Comparison of ENCODE assay signal across 12 cellular contexts in the genomic region with DNA sequence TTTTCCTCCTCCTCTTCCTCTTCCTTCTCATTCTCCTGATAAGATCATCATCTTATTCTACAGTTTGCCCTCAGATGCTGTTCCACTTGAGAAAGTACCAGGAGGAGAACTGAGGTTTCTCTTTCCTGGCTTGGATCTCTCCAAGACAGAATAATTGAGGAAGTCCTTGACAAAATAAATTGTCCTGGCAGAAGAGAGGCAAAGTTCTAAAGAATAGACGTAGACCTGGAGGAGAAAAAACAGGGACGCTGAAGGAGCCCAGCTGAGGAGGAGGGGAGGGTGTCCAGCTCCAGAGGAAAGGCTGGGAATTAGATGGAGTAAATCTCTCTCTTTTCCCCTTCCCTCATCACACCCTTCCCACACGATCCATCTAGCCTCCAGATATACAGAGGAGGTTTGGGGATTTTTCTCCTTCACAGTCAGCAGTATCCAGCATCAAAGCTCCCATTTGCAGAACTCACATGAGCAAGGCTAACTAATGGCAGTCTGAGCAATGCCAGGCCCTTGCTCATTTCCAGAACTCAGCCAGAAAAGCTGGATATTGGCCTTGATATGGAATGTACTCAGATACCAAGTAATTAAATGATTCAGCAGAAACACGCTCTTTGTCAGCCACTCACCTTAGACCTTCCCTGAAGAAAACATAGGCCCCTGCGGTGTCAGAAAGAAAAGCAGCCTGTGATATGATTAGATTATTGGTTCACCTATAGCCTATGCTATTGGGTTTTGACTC. TPM values are rescaled to one million over a fixed set of nuclear protein-coding genes. Genes with fewer than 3 reads are reported as not detected.
DNase-seq lines count a peak whose midpoint lies in the region; ATAC-seq and TF ChIP-seq lines count a peak whose summit lies in the region.
"Had no signal": no experiment of that assay in that cellular context is flagged by ENCODE, and none has a peak within 500 bp of the region (broad histone marks: within the 10 kb centered on the region; RNA-seq: fewer than 3 reads in every experiment).

No MANE protein-coding gene starts in this region.

- in situ Hi-C loops in transverse colon (cut with MboI; ENCODE audit: low pct_ligation_motif_present in 1 of 4, low pct_unique_long_range_greater_than_20kb in 1 of 4, low sequenced_read_pairs in 3 of 4) = loop anchor here in 1 of 4 donors (25.0 kb wide), 1 partner anchor 499 kb away; no protein-coding TSS in a partner anchor

- H3K36me3 ChIP-seq in HUES64 (ENCODE audit: insufficient read depth, low read length) = no peaks in the 10 kb centered on the region
- no peaks in the 10 kb centered on the region for H3K36me3 ChIP-seq in iPS-20b (ENCODE audit: insufficient read depth, low read depth, low read length)
- no peaks in the 10 kb centered on the region for H3K36me3 ChIP-seq in transverse colon

- no peak overlapping the region for H3K4me3 ChIP-seq in HUES64 (ENCODE audit: low read length)
- H3K4me3 ChIP-seq in iPS-20b (ENCODE audit: low read length) = no peak overlapping the region
- H3K4me3 ChIP-seq in transverse colon = no peak overlapping the region

- H3K27ac ChIP-seq in HUES64 (ENCODE audit: low read depth, low read length) (peak overlapping the region; percentile 1; the same call in 1 of the 2 replicates), iPS-20b (ENCODE audit: low read length) (no peak overlapping the region), transverse colon (peak overlapping the region in 3 of 4 donors; percentile 16 to 31 (median 18))

- H3K27me3 ChIP-seq in HUES64 (ENCODE audit: insufficient read depth, low read length) (peaks cover 20% of the 10 kb centered on the region), iPS-20b (ENCODE audit: insufficient read depth, low read length) (peaks cover 20% of the 10 kb centered on the region), transverse colon (peaks cover under 1% of the 10 kb centered on the region)

- H3K9ac ChIP-seq in HUES64 (ENCODE audit: low read depth, low read length) (no peak overlapping the region), iPS-20b (ENCODE audit: low read depth, low read length) (peak overlapping the region; percentile 39; the same call in 1 of the 2 replicates)

- DNase-seq in astrocyte of the hippocampus (ENCODE audit: low read depth, low spot score) (peak; percentile 52), transverse colon (no peak)
- DNase-seq: activated CD4-positive, alpha-beta T cell treated with anti-CD3 and anti-CD28 coated beads for 1 hour; activated T-cell treated with anti-CD3 and anti-CD28 coated beads, Interleukin-2, amount 50 U/mL, for 48 hours; amygdala; Calu3; NCI-H1092 treated with DMSO at 0.1 percent for 48 hours had no signal

- intact Hi-C loops in transverse colon (cut with DNase I; ENCODE audit: low total_unique reads) = loop anchor here (10.0 kb wide), 1 partner anchor 506 kb away; no protein-coding TSS in a partner anchor

- H3K4me1 ChIP-seq in HUES64 (ENCODE audit: insufficient read depth, low read length) = peaks cover 55% of the 10 kb centered on the region
- peaks cover 44% of the 10 kb centered on the region for H3K4me1 ChIP-seq in iPS-20b (ENCODE audit: insufficient read depth, low read length)
- peaks cover 0 to 20% (median 14%) of the 10 kb centered on the region in 4 donors for H3K4me1 ChIP-seq in transverse colon

- WGBS in HUES64 = 80% methylated on average over 5 of the region's 5 CpGs
- 9 to 47% methylated on average over 3 to 5 of the region's 5 CpGs for WGBS in transverse colon (ENCODE audit: low coverage in 1 of 2), 2 donors

- H3K9me3 ChIP-seq in HUES64 (ENCODE audit: insufficient read depth, low read depth, low read length) = no peaks in the 10 kb centered on the region
- H3K9me3 ChIP-seq in iPS-20b (ENCODE audit: insufficient read depth, low read depth, low read length) = no peaks in the 10 kb centered on the region
- H3K9me3 ChIP-seq in transverse colon = no peaks in the 10 kb centered on the region

- no peak for ATAC-seq in HG03135 (IDR thresholded peaks at IDR 0.05; ENCODE audit: unreplicated experiment)
- ATAC-seq in GM18873 (IDR thresholded peaks at IDR 0.05; ENCODE audit: low FRiP score, unreplicated experiment) = no peak
- no peak for ATAC-seq in GM19324 (IDR thresholded peaks at IDR 0.05; ENCODE audit: low FRiP score, unreplicated experiment)

- no peak for TF ChIP-seq CTCF in transverse colon (IDR thresholded peaks at IDR 0.05)

- TF ChIP-seq POLR2A in transverse colon (IDR thresholded peaks at IDR 0.05) = no peak

- TF ChIP-seq EP300 in transverse colon (IDR thresholded peaks at IDR 0.05; ENCODE audit: low read depth) = no peak

RNA-seq across cellular contexts. Expression of a gene that starts 5.1 kb away (rescaled TPM):
- 18.1 TPM for polyA plus RNA-seq in HUES64 (2013, experiment 1 of 2)
- 24.3 TPM for polyA plus RNA-seq in HUES64 (2013, experiment 2 of 2)
- total RNA-seq in transverse colon = 100 to 1,000 TPM in 2 of 4 donors, 10 to 100 TPM in 2; 19.1 to 180 (median 112) TPM
